6 cellular contexts compared by ENCODE assay signal in the genomic region with DNA sequence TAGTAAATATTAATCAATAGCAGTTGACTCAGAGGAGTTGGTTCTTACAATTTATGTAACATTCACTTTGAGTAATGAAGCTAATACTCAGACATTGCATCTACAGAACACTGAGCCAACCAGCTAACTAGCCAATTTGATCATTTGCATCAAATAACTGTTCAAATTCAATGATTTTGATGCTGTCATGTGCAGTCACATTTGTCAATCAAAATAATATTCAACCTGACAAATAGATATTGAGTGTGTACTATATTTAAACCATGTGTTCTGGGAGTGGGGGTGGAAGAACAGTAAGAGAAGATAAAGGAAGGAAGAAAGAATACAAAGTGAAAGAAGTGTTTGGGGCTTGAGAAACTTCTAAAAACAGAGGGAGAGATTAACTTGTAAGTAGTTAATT.
"Had no signal": no experiment of that assay in that cellular context is flagged by ENCODE, and none has a peak within 500 bp of the region (broad histone marks: within the 10 kb centered on the region; RNA-seq: fewer than 3 reads in every experiment).

No MANE protein-coding gene starts in this region.

- H3K27ac Mint-ChIP-seq: IgD-negative memory B cell had no signal

- H3K4me3 ChIP-seq: K562 had no signal

- DNase-seq: IMR-90, KBM-7 had no signal

- H3K36me3 Mint-ChIP-seq: IgD-negative memory B cell had no signal

- H3K27ac ChIP-seq: HL-60 had no signal

- H3K4me3 Mint-ChIP-seq: IgD-negative memory B cell had no signal

- H3K4me1 Mint-ChIP-seq: IgD-negative memory B cell had no signal

- H3K27me3 Mint-ChIP-seq: IgD-negative memory B cell had no signal

- ATAC-seq: HepG2, K562 had no signal
